ENCODE assay signal across 9 cellular contexts in the genomic region with DNA sequence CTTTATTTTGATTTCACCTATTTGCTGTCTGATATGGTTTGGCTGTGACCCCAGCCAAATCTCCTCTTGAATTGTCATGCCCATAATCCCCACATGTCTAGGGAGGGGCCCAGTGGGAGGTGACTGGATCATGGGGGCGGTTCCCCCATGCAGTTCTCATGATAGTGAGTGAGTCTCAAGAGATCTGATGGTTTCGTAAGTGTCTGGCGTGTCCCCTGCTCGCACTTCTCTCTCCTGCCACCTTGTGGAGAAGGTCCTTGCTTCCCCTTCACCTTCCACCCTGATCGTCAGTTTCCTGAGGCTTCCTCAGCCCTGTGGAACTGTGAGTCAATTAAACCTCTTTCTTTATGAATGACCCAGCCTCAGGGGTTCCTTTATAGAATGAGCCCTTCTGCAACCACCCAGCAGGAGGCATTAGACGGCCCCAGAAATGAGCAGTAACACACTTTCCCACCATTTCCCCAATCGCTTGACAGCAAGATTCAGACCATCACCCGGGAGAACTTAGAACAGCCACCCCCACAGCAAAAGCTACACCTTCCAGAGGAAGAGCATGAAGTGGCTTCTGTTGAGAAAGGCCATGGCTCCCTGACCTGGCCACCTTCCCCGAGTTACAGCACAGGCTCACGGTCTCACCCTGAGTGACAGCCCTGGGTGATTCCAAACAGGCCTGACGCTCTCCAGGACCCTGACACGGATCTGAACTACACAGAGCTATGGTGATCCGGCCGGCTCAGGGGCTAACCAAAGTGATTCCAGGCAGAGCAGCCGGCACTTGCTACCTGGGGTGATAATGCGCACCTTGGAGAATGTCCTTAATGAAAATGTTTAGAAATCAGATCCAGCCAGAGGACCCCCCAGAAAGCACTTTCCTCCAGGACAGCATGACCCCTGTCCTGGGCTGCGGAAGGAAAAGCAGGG.
A peak's percentile ranks its signal among the peaks of the same experiment; 100 is the strongest.
DNase-seq lines count a peak whose midpoint lies in the region; ATAC-seq, FAIRE-seq and TF ChIP-seq lines count a peak whose summit lies in the region.
"Had no signal": no experiment of that assay in that cellular context is flagged by ENCODE, and none has a peak within 500 bp of the region (broad histone marks: within the 10 kb centered on the region; RNA-seq: fewer than 3 reads in every experiment).

No MANE protein-coding gene starts in this region.

- CTCF ChIA-PET in K562 (lab: Yijun Ruan, JAX; ENCODE audit: low intra/inter-chr PET ratio) = interaction anchor here (0.5 to 1.1 kb wide), 2 partner anchors 754 to 1175 kb away, joined by 3 read pairs; no protein-coding TSS in a partner anchor

- H3K36me3 ChIP-seq in CD4-positive, CD25-positive, alpha-beta regulatory T cell (ENCODE audit: control insufficient read depth, insufficient read depth, low read length) = no peaks in the 10 kb centered on the region
- H3K36me3 ChIP-seq in Peyer's patch (no peaks in the 10 kb centered on the region), K562 (ENCODE audit: control insufficient read depth, insufficient read depth, low read length) (no peaks in the 10 kb centered on the region), kidney epithelial cell (ENCODE audit: control insufficient read depth, insufficient read depth, low read length) (no peaks in the 10 kb centered on the region)

- peaks cover 0 to 4% (median 2%) of the 10 kb centered on the region in 4 donors for H3K4me1 Mint-ChIP-seq in CD4-positive, CD25-positive, alpha-beta regulatory T cell

- no peaks in the 10 kb centered on the region for H3K36me3 Mint-ChIP-seq in CD4-positive, CD25-positive, alpha-beta regulatory T cell

- no peak overlapping the region for H3K9ac ChIP-seq in K562 (ENCODE audit: insufficient read depth in 1 of 2, low read depth in 2 of 2, low read length in 2 of 2)

- in situ Hi-C loops in KBM-7 (cut with MboI; ENCODE audit: low pct_unique_long_range_greater_than_20kb, low sequenced_read_pairs) (no loop called here), K562 (cut with MboI) (no loop called here)

- peak in 2 of 3 donors; percentile 10 to 40 for DNase-seq in CD4-positive, CD25-positive, alpha-beta regulatory T cell
- peak; percentile 72 for DNase-seq in KBM-7
- no peak for DNase-seq in Peyer's patch
- peak in 1 of 4 experiments; percentile 74 for DNase-seq in K562 (ENCODE audit: extremely low read depth in 1 of 4, low spot score in 3 of 4)
- peak; percentile 44 for DNase-seq in kidney epithelial cell (ENCODE audit: low read depth)
- DNase-seq in stimulated activated CD4-positive, alpha-beta T cell treated with anti-CD3 and anti-CD28 coated beads, Interleukin-4, amount 100 ng/mL, for 24 hours = peak; percentile 33
- DNase-seq in GM10266 (ENCODE audit: extremely low spot score) = no peak

- no peak for TF ChIP-seq EP300 in K562 (IDR thresholded peaks at IDR 0.05; ENCODE audit: low read length)

- POLR2A ChIA-PET in K562 (lab: Yijun Ruan, JAX) = no interaction called here

- H3K4me2 ChIP-seq in K562 (ENCODE audit: insufficient read depth, low read length) = no peak overlapping the region

- no peaks in the 10 kb centered on the region for H3K9me3 ChIP-seq in CD4-positive, CD25-positive, alpha-beta regulatory T cell (ENCODE audit: control insufficient read depth in 2 of 2, low read length in 2 of 2)
- H3K9me3 ChIP-seq in Peyer's patch = no peaks in the 10 kb centered on the region
- no peaks in the 10 kb centered on the region for H3K9me3 ChIP-seq in K562 (replicated peaks; ENCODE audit: control insufficient read depth, insufficient read depth, low read depth, low read length)

- no peaks in the 10 kb centered on the region for H3K27me3 ChIP-seq in CD4-positive, CD25-positive, alpha-beta regulatory T cell (ENCODE audit: control insufficient read depth, insufficient read depth, low read length)
- H3K27me3 ChIP-seq in Peyer's patch (no peaks in the 10 kb centered on the region), K562 (ENCODE audit: control insufficient read depth in 2 of 2, insufficient read depth in 2 of 2, low read length in 2 of 2) (peaks cover 2 to 36% of the 10 kb centered on the region in 2 experiments; a peak in 3 of 5 replicates), kidney epithelial cell (ENCODE audit: control insufficient read depth, insufficient read depth, low read length) (no peaks in the 10 kb centered on the region)

- no TSS peak for BruUV-seq in K562 (replicated peaks; lab: Mats Ljungman, UMichigan)

- no peak overlapping the region for H3K27ac Mint-ChIP-seq in CD4-positive, CD25-positive, alpha-beta regulatory T cell

- FAIRE-seq in K562 (lab: Jason Lieb, UNC) = peak; percentile 88
- FAIRE-seq: islet of Langerhans had no signal

- no peak overlapping the region for H3K4me3 ChIP-seq in CD4-positive, CD25-positive, alpha-beta regulatory T cell (ENCODE audit: low read depth, low read length)
- H3K4me3 ChIP-seq in Peyer's patch (no peak overlapping the region), K562 (no peak overlapping the region), kidney epithelial cell (ENCODE audit: low read depth, low read length) (no peak overlapping the region)

- no peaks in the 10 kb centered on the region for H3K27me3 Mint-ChIP-seq in CD4-positive, CD25-positive, alpha-beta regulatory T cell

- H3K27ac ChIP-seq in CD4-positive, CD25-positive, alpha-beta regulatory T cell (ENCODE audit: insufficient read depth, low read length, poor library complexity, severe bottlenecking) = no peak overlapping the region
- H3K27ac ChIP-seq in Peyer's patch (no peak overlapping the region), K562 (ENCODE audit: extremely low read depth, low read depth, low read length) (no peak overlapping the region)

- no peak overlapping the region for H2AFZ ChIP-seq in K562 (ENCODE audit: low read depth, low read length)

- WGBS in K562 (ENCODE audit: insufficient coverage, low coverage, missing lambda C conversion rate) = 0% methylated on average over 17 of the region's 17 CpGs

- no peaks in the 10 kb centered on the region; the same call in 1 of the 2 replicates for H4K20me1 ChIP-seq in K562 (replicated peaks; ENCODE audit: control insufficient read depth, insufficient read depth, low read length)

- peak in 4 of 6 experiments; percentile 12 to 43 (median 35) for TF ChIP-seq CTCF in Peyer's patch (IDR thresholded peaks at IDR 0.05)
- TF ChIP-seq CTCF in K562 (IDR thresholded peaks at IDR 0.05 in 2 of 3, conservative IDR thresholded peaks at IDR 0.05 in 1 of 3; ENCODE audit: insufficient read depth in 2 of 3, low read depth in 1 of 3, low read length in 3 of 3) = peak; percentile 58 to 66 (median 64)
- TF ChIP-seq CTCF in kidney epithelial cell (IDR thresholded peaks at IDR 0.05; ENCODE audit: insufficient read depth, low read length, poor library complexity, severe bottlenecking) = peak; percentile 63
- no peak for TF ChIP-seq CTCF in GM10266 (IDR thresholded peaks at IDR 0.05; ENCODE audit: control insufficient read depth, insufficient read depth, low read depth, missing control alignments)

- H3K79me2 ChIP-seq in K562 (ENCODE audit: control insufficient read depth, insufficient read depth, low read length) = no peaks in the 10 kb centered on the region

- no peak for ATAC-seq in CD4-positive, CD25-positive, alpha-beta regulatory T cell (ENCODE audit: low read depth in 2 of 2)
- ATAC-seq in K562 (peak; percentile 98), HG03095 (IDR thresholded peaks at IDR 0.05; ENCODE audit: unreplicated experiment) (no peak)

- no peaks in the 10 kb centered on the region for H3K9me1 ChIP-seq in K562 (ENCODE audit: control insufficient read depth, insufficient read depth, low read length)

- no peaks in the 10 kb centered on the region for H3K4me1 ChIP-seq in CD4-positive, CD25-positive, alpha-beta regulatory T cell (ENCODE audit: control insufficient read depth, insufficient read depth, low read length, poor library complexity, severe bottlenecking)
- H3K4me1 ChIP-seq in Peyer's patch = no peaks in the 10 kb centered on the region
- no peaks in the 10 kb centered on the region for H3K4me1 ChIP-seq in K562 (replicated peaks in 1 of 2; ENCODE audit: control insufficient read depth in 2 of 2, insufficient read depth in 2 of 2, low read length in 2 of 2)

- peak in 1 of 2 experiments; percentile 55; a peak in 3 of 4 replicates for TF ChIP-seq RAD21 in K562 (CRISPR knock-in tag; conservative IDR thresholded peaks at IDR 0.05 in 1 of 2, IDR thresholded peaks at IDR 0.05 in 1 of 2)

- no peaks in the 10 kb centered on the region for H3K9me3 Mint-ChIP-seq in CD4-positive, CD25-positive, alpha-beta regulatory T cell

- TF ChIP-seq POLR2A in Peyer's patch (IDR thresholded peaks at IDR 0.05) (no peak), K562 (conservative IDR thresholded peaks at IDR 0.05) (no peak)

- no peak overlapping the region for H3K4me3 Mint-ChIP-seq in CD4-positive, CD25-positive, alpha-beta regulatory T cell

- intact Hi-C loops in K562 (cut with micrococcal nuclease) = loop anchor here (5.0 kb wide), 2 partner anchors 909 to 1064 kb away; no protein-coding TSS in a partner anchor

TF ChIP-seq in K562, 482 proteins besides CTCF, POLR2A, EP300 and RAD21 (continues in another document):
- TF ChIP-seq, protein P1, sequence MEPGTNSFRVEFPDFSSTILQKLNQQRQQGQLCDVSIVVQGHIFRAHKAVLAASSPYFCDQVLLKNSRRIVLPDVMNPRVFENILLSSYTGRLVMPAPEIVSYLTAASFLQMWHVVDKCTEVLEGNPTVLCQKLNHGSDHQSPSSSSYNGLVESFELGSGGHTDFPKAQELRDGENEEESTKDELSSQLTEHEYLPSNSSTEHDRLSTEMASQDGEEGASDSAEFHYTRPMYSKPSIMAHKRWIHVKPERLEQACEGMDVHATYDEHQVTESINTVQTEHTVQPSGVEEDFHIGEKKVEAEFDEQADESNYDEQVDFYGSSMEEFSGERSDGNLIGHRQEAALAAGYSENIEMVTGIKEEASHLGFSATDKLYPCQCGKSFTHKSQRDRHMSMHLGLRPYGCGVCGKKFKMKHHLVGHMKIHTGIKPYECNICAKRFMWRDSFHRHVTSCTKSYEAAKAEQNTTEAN (CRISPR knock-in tag; IDR thresholded peaks at IDR 0.05) = no peak
- TF ChIP-seq PTBP1 (IDR thresholded peaks at IDR 0.05; ENCODE audit: low read depth, low read length) (no peak), CEBPB (tag; IDR thresholded peaks at IDR 0.05) (peak; percentile 81)

Comparison
In these comparisons a context has a peak if more than half of its experiments do, and no peak if none do; other contexts are left out.
1. DNase-seq: peak in CD4-positive, CD25-positive, alpha-beta regulatory T cell (2 of 3), KBM-7 (single experiment), kidney epithelial cell (single experiment) and stimulated activated CD4-positive, alpha-beta T cell treated with anti-CD3 and anti-CD28 coated beads, Interleukin-4, amount 100 ng/mL, for 24 hours (single experiment); none in Peyer's patch (0 of 3) and GM10266 (single experiment).